In the genomic region with DNA sequence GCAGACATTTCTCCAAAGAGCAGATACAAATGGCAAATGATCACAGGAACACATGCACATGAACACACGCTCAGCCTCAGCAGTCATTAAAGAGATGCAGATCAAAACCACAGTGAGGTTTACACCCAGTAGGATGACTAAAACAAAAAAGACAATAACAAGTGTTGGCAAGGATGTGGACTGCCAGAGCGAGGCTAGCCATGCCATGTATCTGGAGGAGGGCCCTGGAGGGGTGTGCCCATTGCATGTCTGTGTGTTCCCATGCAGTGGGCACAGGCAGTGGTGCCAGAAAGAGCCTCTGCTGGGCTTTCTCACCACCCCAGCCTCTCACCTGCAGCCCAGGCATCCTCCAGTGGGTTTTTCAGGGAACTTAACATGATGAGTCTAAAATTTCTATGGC, we compare ENCODE assay signal across 15 cellular contexts. TPM values are rescaled to one million over a fixed set of nuclear protein-coding genes. Genes with fewer than 3 reads are reported as not detected.
DNase-seq lines count a peak whose midpoint lies in the region; ATAC-seq and TF ChIP-seq lines count a peak whose summit lies in the region.
"Had no signal": no experiment of that assay in that cellular context is flagged by ENCODE, and none has a peak within 500 bp of the region (broad histone marks: within the 10 kb centered on the region; RNA-seq: fewer than 3 reads in every experiment).

No MANE protein-coding gene starts in this region.

- H3K27ac Mint-ChIP-seq in activated T-helper 17 cell treated with anti-CD3 and anti-CD28 coated beads, Interleukin-2, amount 50 U/mL, for 72 hours = no peak overlapping the region
- H3K27ac Mint-ChIP-seq in stimulated activated effector memory CD8-positive, alpha-beta T cell treated with anti-CD3 and anti-CD28 coated beads, Interleukin-12 subunit alpha, Interleukin-12 subunit beta, amount 100 ng/mL, for 72 hours = peak overlapping the region; percentile 3
- no peak overlapping the region for H3K27ac Mint-ChIP-seq in osteocyte (ENCODE audit: unreplicated experiment)
- H3K27ac Mint-ChIP-seq: CD4-positive, alpha-beta T cell had no signal

- no peaks in the 10 kb centered on the region for H3K27me3 ChIP-seq in RWPE2 (ENCODE audit: insufficient read depth, poor library complexity, severe bottlenecking)
- H3K27me3 ChIP-seq in lower lobe of right lung (ENCODE audit: low read depth) = no peaks in the 10 kb centered on the region

- H3K4me1 ChIP-seq in RWPE2 (ENCODE audit: insufficient read depth, poor library complexity, severe bottlenecking) = no peaks in the 10 kb centered on the region
- no peaks in the 10 kb centered on the region for H3K4me1 ChIP-seq in lower lobe of right lung
- H3K4me1 ChIP-seq: HAP-1 had no signal

- no peak overlapping the region for H3K4me3 Mint-ChIP-seq in activated T-helper 17 cell treated with anti-CD3 and anti-CD28 coated beads, Interleukin-2, amount 50 U/mL, for 72 hours
- H3K4me3 Mint-ChIP-seq in stimulated activated effector memory CD8-positive, alpha-beta T cell treated with anti-CD3 and anti-CD28 coated beads, Interleukin-12 subunit alpha, Interleukin-12 subunit beta, amount 100 ng/mL, for 72 hours = no peak overlapping the region
- no peak overlapping the region for H3K4me3 Mint-ChIP-seq in osteocyte (ENCODE audit: unreplicated experiment)
- H3K4me3 Mint-ChIP-seq: CD4-positive, alpha-beta T cell; IgD-negative memory B cell had no signal

- no peaks in the 10 kb centered on the region for H3K4me1 Mint-ChIP-seq in activated T-helper 17 cell treated with anti-CD3 and anti-CD28 coated beads, Interleukin-2, amount 50 U/mL, for 72 hours
- H3K4me1 Mint-ChIP-seq in stimulated activated effector memory CD8-positive, alpha-beta T cell treated with anti-CD3 and anti-CD28 coated beads, Interleukin-12 subunit alpha, Interleukin-12 subunit beta, amount 100 ng/mL, for 72 hours = no peaks in the 10 kb centered on the region
- H3K4me1 Mint-ChIP-seq in osteocyte (ENCODE audit: unreplicated experiment) = peaks cover 15% of the 10 kb centered on the region

- TF ChIP-seq CTCF in RWPE2 (IDR thresholded peaks at IDR 0.05; ENCODE audit: poor library complexity, severe bottlenecking) = no peak
- TF ChIP-seq CTCF in lower lobe of right lung (IDR thresholded peaks at IDR 0.05) = no peak
- no peak for TF ChIP-seq CTCF in osteocyte (IDR thresholded peaks at IDR 0.05)

- H3K27me3 Mint-ChIP-seq in activated T-helper 17 cell treated with anti-CD3 and anti-CD28 coated beads, Interleukin-2, amount 50 U/mL, for 72 hours = no peaks in the 10 kb centered on the region
- peaks cover 40% of the 10 kb centered on the region for H3K27me3 Mint-ChIP-seq in osteocyte (ENCODE audit: unreplicated experiment)
- H3K27me3 Mint-ChIP-seq: CD4-positive, alpha-beta T cell; IgD-negative memory B cell had no signal

- H3K4me3 ChIP-seq in RWPE2 (ENCODE audit: severe bottlenecking) = no peak overlapping the region
- H3K4me3 ChIP-seq in lower lobe of right lung = no peak overlapping the region
- H3K4me3 ChIP-seq: GM23248, HAP-1 had no signal

- no peak for ATAC-seq in RWPE2 (ENCODE audit: low read depth)
- peak; percentile 31 for ATAC-seq in activated T-helper 17 cell treated with anti-CD3 and anti-CD28 coated beads, Interleukin-2, amount 50 U/mL, for 72 hours (replicated peaks)
- no peak for ATAC-seq in lower lobe of right lung
- ATAC-seq in stimulated activated effector memory CD8-positive, alpha-beta T cell treated with anti-CD3 and anti-CD28 coated beads, Interleukin-12 subunit alpha, Interleukin-12 subunit beta, amount 100 ng/mL, for 72 hours = no peak
- ATAC-seq in GM21619 (IDR thresholded peaks at IDR 0.05; ENCODE audit: unreplicated experiment) = no peak
- ATAC-seq in GM19351 (IDR thresholded peaks at IDR 0.05; ENCODE audit: unreplicated experiment) = no peak

- no peaks in the 10 kb centered on the region for H3K36me3 ChIP-seq in RWPE2 (ENCODE audit: low read depth)
- H3K36me3 ChIP-seq in lower lobe of right lung = no peaks in the 10 kb centered on the region
- H3K36me3 ChIP-seq: HAP-1 had no signal

- peak; percentile 19 for DNase-seq in RWPE2 (ENCODE audit: low spot score)
- peak; percentile 10 for DNase-seq in lower lobe of right lung
- DNase-seq in stimulated activated effector memory CD8-positive, alpha-beta T cell treated with anti-CD3 and anti-CD28 coated beads, Interleukin-12 subunit alpha, Interleukin-12 subunit beta, amount 100 ng/mL, for 72 hours (ENCODE audit: low spot score in 2 of 2) = no peak
- no peak for DNase-seq in osteocyte (ENCODE audit: extremely low spot score, unreplicated experiment)
- DNase-seq: AML-193; CD4-positive, alpha-beta T cell; GM23248; KG1 had no signal

- H3K9me3 ChIP-seq in RWPE2 (ENCODE audit: severe bottlenecking) = no peaks in the 10 kb centered on the region
- no peaks in the 10 kb centered on the region for H3K9me3 ChIP-seq in lower lobe of right lung
- H3K9me3 ChIP-seq: HAP-1 had no signal

- intact Hi-C loops in lower lobe of right lung (cut with DNase I) = no loop called here

- peaks cover 7% of the 10 kb centered on the region for H3K9me3 Mint-ChIP-seq in activated T-helper 17 cell treated with anti-CD3 and anti-CD28 coated beads, Interleukin-2, amount 50 U/mL, for 72 hours
- no peaks in the 10 kb centered on the region for H3K9me3 Mint-ChIP-seq in stimulated activated effector memory CD8-positive, alpha-beta T cell treated with anti-CD3 and anti-CD28 coated beads, Interleukin-12 subunit alpha, Interleukin-12 subunit beta, amount 100 ng/mL, for 72 hours
- peaks cover 9% of the 10 kb centered on the region for H3K9me3 Mint-ChIP-seq in osteocyte (ENCODE audit: unreplicated experiment)

- H3K36me3 Mint-ChIP-seq in activated T-helper 17 cell treated with anti-CD3 and anti-CD28 coated beads, Interleukin-2, amount 50 U/mL, for 72 hours (ENCODE audit: low read depth) = no peaks in the 10 kb centered on the region
- H3K36me3 Mint-ChIP-seq in stimulated activated effector memory CD8-positive, alpha-beta T cell treated with anti-CD3 and anti-CD28 coated beads, Interleukin-12 subunit alpha, Interleukin-12 subunit beta, amount 100 ng/mL, for 72 hours = no peaks in the 10 kb centered on the region
- H3K36me3 Mint-ChIP-seq in osteocyte (ENCODE audit: unreplicated experiment) = no peaks in the 10 kb centered on the region

- H3K27ac ChIP-seq in RWPE2 (ENCODE audit: poor library complexity, severe bottlenecking) = no peak overlapping the region
- no peak overlapping the region for H3K27ac ChIP-seq in lower lobe of right lung
- H3K27ac ChIP-seq: C4-2B, GM23248, HL-60 had no signal

RNA-seq across cellular contexts. Expression of a gene that starts 54.2 kb away (rescaled TPM):
- total RNA-seq in activated T-helper 17 cell treated with anti-CD3 and anti-CD28 coated beads, Interleukin-2, amount 50 U/mL, for 72 hours = under 1 TPM; 0.24 to 0.64 TPM
- total RNA-seq in lower lobe of right lung (1.6 TPM), osteocyte (3.4 and 3.9 TPM in 2 replicates)

Comparison
In these comparisons a context has a peak if more than half of its experiments do, and no peak if none do; other contexts are left out.
1. DNase-seq: peak in RWPE2 (single experiment) and lower lobe of right lung (single experiment); none in stimulated activated effector memory CD8-positive, alpha-beta T cell treated with anti-CD3 and anti-CD28 coated beads, Interleukin-12 subunit alpha, Interleukin-12 subunit beta, amount 100 ng/mL, for 72 hours (0 of 2) and osteocyte (single experiment).